ENCODE assay signal across 11 cellular contexts in the genomic region with DNA sequence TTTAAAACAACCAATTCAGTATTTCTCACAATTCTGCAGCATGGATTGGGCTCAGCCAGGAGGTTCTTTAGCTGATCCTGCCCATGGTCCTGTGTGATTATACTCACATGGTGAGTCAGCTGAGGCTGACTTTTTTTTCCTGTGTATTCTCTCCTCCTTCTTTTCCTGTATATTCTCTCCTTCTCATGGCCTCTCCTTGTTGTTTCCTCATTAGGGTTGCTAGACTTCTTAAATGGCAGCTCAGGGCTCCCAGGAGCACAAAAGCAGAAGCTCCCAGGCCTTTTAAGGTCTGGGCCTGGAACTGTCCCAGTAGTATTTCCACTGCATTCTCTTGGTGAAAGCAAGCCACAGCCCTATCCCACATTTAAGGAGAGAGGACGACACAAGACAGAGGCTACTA. TPM values are rescaled to one million over a fixed set of nuclear protein-coding genes. Genes with fewer than 3 reads are reported as not detected.
DNase-seq lines count a peak whose midpoint lies in the region; ATAC-seq and TF ChIP-seq lines count a peak whose summit lies in the region.
"Had no signal": no experiment of that assay in that cellular context is flagged by ENCODE, and none has a peak within 500 bp of the region (broad histone marks: within the 10 kb centered on the region; RNA-seq: fewer than 3 reads in every experiment).

No MANE protein-coding gene starts in this region.

- no peaks in the 10 kb centered on the region for H3K9me2 ChIP-seq in Loucy (replicated peaks; ENCODE audit: low read depth, low read length)

- H3K27me3 ChIP-seq in BLaER1 treated with 17β-estradiol and CSF1 and Interleukin-3, amounts not matched to agents 10 nM and 100 nM: no peaks in the 10 kb centered on the region
- H3K27me3 ChIP-seq in Loucy (ENCODE audit: insufficient read depth, low read length, poor library complexity, severe bottlenecking) (no peaks in the 10 kb centered on the region), Caco-2 (replicated peaks; ENCODE audit: control insufficient read depth, insufficient read depth, low read length) (no peaks in the 10 kb centered on the region)
- H3K27me3 ChIP-seq: ascending aorta, tibial nerve had no signal

- peaks cover 8% of the 10 kb centered on the region for H3K4me1 Mint-ChIP-seq in Caco-2 (ENCODE audit: low read depth, unreplicated experiment)

- ATAC-seq in GM18870 (IDR thresholded peaks at IDR 0.05; ENCODE audit: unreplicated experiment) (no peak), HG03095 (IDR thresholded peaks at IDR 0.05; ENCODE audit: unreplicated experiment) (no peak)

- peaks cover 86% of the 10 kb centered on the region for H3K79me2 ChIP-seq in Loucy (ENCODE audit: insufficient read depth, low read length)

- peak overlapping the region in 4 of 11 experiments; percentile 12 to 50 (median 22); a peak in 5 of 22 replicates for H3K27ac ChIP-seq in BLaER1 treated with 17β-estradiol and CSF1 and Interleukin-3, amounts not matched to agents 10 nM and 100 nM
- H3K27ac ChIP-seq: tibial nerve had no signal

- peak overlapping the region in 9 of 11 experiments; percentile 0 to 75 (median 16); a peak in 13 of 22 replicates for H3K4me2 ChIP-seq in BLaER1 treated with 17β-estradiol and CSF1 and Interleukin-3, amounts not matched to agents 10 nM and 100 nM
- H3K4me2 ChIP-seq in Loucy (ENCODE audit: low read depth, low read length, poor library complexity, severe bottlenecking): peak overlapping the region; percentile 80

- peaks cover 24 to 56% (median 46%) of the 10 kb centered on the region in 11 experiments for H3K36me3 ChIP-seq in BLaER1 treated with 17β-estradiol and CSF1 and Interleukin-3, amounts not matched to agents 10 nM and 100 nM
- H3K36me3 ChIP-seq in Loucy (ENCODE audit: insufficient read depth, low read length) (peaks cover 48% of the 10 kb centered on the region), Caco-2 (ENCODE audit: control insufficient read depth, insufficient read depth, low read length) (peaks cover 3% of the 10 kb centered on the region)

- peaks cover 9 to 55% (median 50%) of the 10 kb centered on the region in 10 experiments; a peak in 18 of 20 replicates for H3K4me1 ChIP-seq in BLaER1 treated with 17β-estradiol and CSF1 and Interleukin-3, amounts not matched to agents 10 nM and 100 nM
- H3K4me1 ChIP-seq in Loucy (ENCODE audit: insufficient read depth, low read length, poor library complexity, severe bottlenecking) (peaks cover 64% of the 10 kb centered on the region), Caco-2 (peaks cover 30% of the 10 kb centered on the region)

- DNase-seq in UCSD-AML1 (lab: John Stamatoyannopoulos, UW; ENCODE audit: unreplicated experiment): peak; percentile 30
- peak; percentile 23 for DNase-seq in glomerular visceral epithelial cell (ENCODE audit: extremely low spot score)
- DNase-seq in Caco-2: no peak
- no peak for DNase-seq in NCI-H2029 (lab: John Stamatoyannopoulos, UW)
- DNase-seq: activated CD8-positive, alpha-beta memory T cell treated with anti-CD3 and anti-CD28 coated beads, Interleukin-2, amount 50 U/mL, for 48 hours had no signal

- H2AFZ ChIP-seq in Loucy (ENCODE audit: low read length): no peak overlapping the region

- intact Hi-C loops in Caco-2 (cut with micrococcal nuclease; ENCODE audit: unreplicated experiment): no loop called here

- no peaks in the 10 kb centered on the region for H3K27me3 Mint-ChIP-seq in Caco-2 (ENCODE audit: insufficient read depth, unreplicated experiment)

- BruUV-seq in Caco-2 (replicated peaks; lab: Mats Ljungman, UMichigan): no TSS peak

- POLR2A ChIA-PET in Caco-2 (lab: Charles Lee): no interaction called here

- H3K9ac ChIP-seq in BLaER1 treated with 17β-estradiol and CSF1 and Interleukin-3, amounts not matched to agents 10 nM and 100 nM: no peak overlapping the region
- peak overlapping the region; percentile 26 for H3K9ac ChIP-seq in Loucy (ENCODE audit: low read depth, low read length, poor library complexity, severe bottlenecking)

- H3K9me3 ChIP-seq in BLaER1 treated with 17β-estradiol and CSF1 and Interleukin-3, amounts not matched to agents 10 nM and 100 nM (replicated peaks in 1 of 11): peaks cover 0 to 17% (median 0%) of the 10 kb centered on the region in 11 experiments; a peak in 8 of 22 replicates
- no peaks in the 10 kb centered on the region for H3K9me3 ChIP-seq in Loucy (ENCODE audit: insufficient read depth, low read depth, low read length)
- H3K9me3 ChIP-seq in Caco-2: no peaks in the 10 kb centered on the region
- H3K9me3 ChIP-seq: ascending aorta, tibial nerve had no signal

- no peak overlapping the region for H3K27ac Mint-ChIP-seq in Caco-2 (ENCODE audit: unreplicated experiment)

- H3F3A ChIP-seq in Loucy (ENCODE audit: low read depth): no peaks in the 10 kb centered on the region

- no peak overlapping the region for H3K4me3 Mint-ChIP-seq in Caco-2 (ENCODE audit: unreplicated experiment)

- H3K9me3 Mint-ChIP-seq in Caco-2 (ENCODE audit: unreplicated experiment): peaks cover 9% of the 10 kb centered on the region

- H3K36me3 Mint-ChIP-seq in Caco-2 (ENCODE audit: insufficient read depth, unreplicated experiment): peaks cover 34% of the 10 kb centered on the region

- TF ChIP-seq CTCF in Loucy (conservative IDR thresholded peaks at IDR 0.05; ENCODE audit: low read length): no peak
- no peak for TF ChIP-seq CTCF in Caco-2 (IDR thresholded peaks at IDR 0.05; ENCODE audit: insufficient read depth in 1 of 2, low read depth in 1 of 2, low read length in 1 of 2, severe bottlenecking in 1 of 2, unreplicated experiment in 1 of 2)

- no peak overlapping the region for H3K4me3 ChIP-seq in BLaER1 treated with 17β-estradiol and CSF1 and Interleukin-3, amounts not matched to agents 10 nM and 100 nM
- H3K4me3 ChIP-seq in Loucy (ENCODE audit: low read length, poor library complexity, severe bottlenecking) (peak overlapping the region; percentile 31), Caco-2 (ENCODE audit: low read depth, low read length) (no peak overlapping the region)
- H3K4me3 ChIP-seq: ascending aorta, tibial nerve had no signal

- CTCF ChIA-PET in Caco-2 (lab: Charles Lee): no interaction called here

- peaks cover 0 to 27% (median 0%) of the 10 kb centered on the region in 11 experiments; a peak in 5 of 22 replicates for H4K20me1 ChIP-seq in BLaER1 treated with 17β-estradiol and CSF1 and Interleukin-3, amounts not matched to agents 10 nM and 100 nM
- H4K20me1 ChIP-seq in Loucy (ENCODE audit: insufficient read depth, low read length, poor library complexity, severe bottlenecking): no peaks in the 10 kb centered on the region

RNA-seq across cellular contexts. Expression of a gene that starts 26.8 kb away (rescaled TPM):
- total RNA-seq in Caco-2 (2022): 11.3 and 13.6 TPM in 2 replicates

Comparison
In these comparisons a context has a peak if more than half of its experiments do, and no peak if none do; other contexts are left out.
1. DNase-seq: peak in UCSD-AML1 (single experiment) and glomerular visceral epithelial cell (single experiment); none in Caco-2 (0 of 2) and NCI-H2029 (single experiment).